Comparison of ENCODE assay signal across 8 cellular contexts in the genomic region with DNA sequence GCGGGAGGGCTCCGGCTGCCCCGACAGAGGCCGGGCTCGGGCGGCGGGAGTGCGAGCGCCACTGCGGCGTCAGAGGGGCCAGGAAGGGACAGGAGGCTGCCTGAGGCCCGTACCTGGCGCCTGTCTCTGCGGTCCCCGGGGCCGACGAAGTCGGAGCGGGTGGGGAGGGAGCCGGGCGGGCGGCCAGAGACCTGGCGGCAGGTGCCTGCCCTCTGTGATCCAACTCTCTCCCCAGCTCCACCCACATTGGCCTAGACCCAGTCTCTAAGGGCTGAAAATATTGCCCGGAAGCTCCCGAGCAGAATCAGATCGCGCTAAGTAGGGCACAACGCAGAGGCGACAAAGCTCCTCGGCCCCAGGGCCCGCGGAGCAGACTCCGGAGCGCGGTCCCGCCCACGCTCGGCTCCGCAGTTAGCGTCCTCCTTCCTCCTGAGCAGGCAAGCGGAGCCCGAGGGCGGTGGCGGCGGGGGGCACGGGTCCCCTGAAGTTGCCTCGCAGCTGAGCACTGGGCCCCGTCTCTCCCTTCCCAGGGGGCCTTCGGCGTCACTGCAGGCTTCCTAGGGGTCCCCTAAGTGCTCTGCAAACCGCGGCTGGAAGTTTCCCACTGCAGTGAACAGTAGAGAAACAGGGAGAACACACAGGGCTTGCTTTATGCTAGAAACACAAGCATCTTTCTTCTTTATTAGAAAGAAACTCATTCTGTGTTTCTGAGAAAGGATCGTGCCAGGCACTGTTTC. TPM values are rescaled to one million over a fixed set of nuclear protein-coding genes. Genes with fewer than 3 reads are reported as not detected.
DNase-seq lines count a peak whose midpoint lies in the region; ATAC-seq and TF ChIP-seq lines count a peak whose summit lies in the region.

A gene (plus strand): TSS at position 307 of the 737 bp plus-strand sequence. CDS start 906 bp downstream, outside the sequence.

- peak within 1 kb of the TSS; percentile 89 for H3K27ac ChIP-seq in DOHH2 (ENCODE audit: low read depth, low read length)
- peak within 1 kb of the TSS; percentile 81 to 98 (median 94) for H3K27ac ChIP-seq in heart left ventricle

- no peak for TF ChIP-seq POLR2A in heart left ventricle (IDR thresholded peaks at IDR 0.05)

- H3K36me3 Mint-ChIP-seq in IgD-negative memory B cell (peaks cover 2% of the 10 kb centered on the region), type B pancreatic cell (peaks cover 10% of the 10 kb centered on the region)
- peaks cover 25% of the 10 kb centered on the region for H3K36me3 Mint-ChIP-seq in activated naive CD8-positive, alpha-beta T cell treated with anti-CD3 and anti-CD28 coated beads, Interleukin-2, amount 50 U/mL, for 24 hours (ENCODE audit: low read depth)

- H3K4me1 Mint-ChIP-seq in IgD-negative memory B cell (peaks cover 16 to 22% (median 20%) of the 10 kb centered on the region in 3 donors), type B pancreatic cell (ENCODE audit: unreplicated experiment) (peaks cover 9% of the 10 kb centered on the region)
- peaks cover 31% of the 10 kb centered on the region for H3K4me1 Mint-ChIP-seq in activated naive CD8-positive, alpha-beta T cell treated with anti-CD3 and anti-CD28 coated beads, Interleukin-2, amount 50 U/mL, for 24 hours

- no peaks in the 10 kb centered on the region for H3K9me2 ChIP-seq in DOHH2 (replicated peaks; ENCODE audit: control insufficient read depth, low read length)

- intact Hi-C loops in heart left ventricle (cut with DNase I), result loop anchor here in 8 of 10 donors (1.0 to 2.0 kb wide), 4 partner anchors 28 to 32 kb away; a partner anchor contains a TSS
- intact Hi-C loops in posterior cingulate gyrus (cut with DNase I), result loop anchor here (1.0 to 2.0 kb wide), 2 partner anchors 28 to 32 kb away; a partner anchor contains a TSS

- peaks cover 35% of the 10 kb centered on the region for H3K4me1 ChIP-seq in DOHH2 (ENCODE audit: control insufficient read depth, low read length)
- H3K4me1 ChIP-seq in heart left ventricle, result peaks cover 3 to 39% (median 26%) of the 10 kb centered on the region in 12 donors

- H4K20me1 ChIP-seq in DOHH2 (ENCODE audit: control insufficient read depth, insufficient read depth, low read depth, low read length), result no peaks in the 10 kb centered on the region

- H3K9me3 ChIP-seq in DOHH2 (ENCODE audit: control insufficient read depth, insufficient read depth, low read length), result no peaks in the 10 kb centered on the region
- no peaks in the 10 kb centered on the region for H3K9me3 ChIP-seq in heart left ventricle

- WGBS in heart left ventricle, 4 donors, result 1 to 2% (median 1%) methylated on average over 26 to 53 of the region's 53 CpGs

- peak within 1 kb of the TSS; percentile 60 to 88 (median 82) for H3K27ac Mint-ChIP-seq in IgD-negative memory B cell
- peak within 1 kb of the TSS; percentile 91 for H3K27ac Mint-ChIP-seq in activated naive CD8-positive, alpha-beta T cell treated with anti-CD3 and anti-CD28 coated beads, Interleukin-2, amount 50 U/mL, for 24 hours
- peak within 1 kb of the TSS; percentile 92 for H3K27ac Mint-ChIP-seq in type B pancreatic cell

- H3K27me3 ChIP-seq in DOHH2 (ENCODE audit: control insufficient read depth, low read length) (no peaks in the 10 kb centered on the region), heart left ventricle (no peaks in the 10 kb centered on the region)

- peaks cover 42% of the 10 kb centered on the region for H3K36me3 ChIP-seq in DOHH2 (ENCODE audit: control insufficient read depth, low read length)
- H3K36me3 ChIP-seq in heart left ventricle, result peaks cover 0 to 36% (median 32%) of the 10 kb centered on the region in 9 donors

- ATAC-seq in GM21529 (IDR thresholded peaks at IDR 0.05; ENCODE audit: unreplicated experiment), result peak; percentile 64
- ATAC-seq in activated naive CD8-positive, alpha-beta T cell treated with anti-CD3 and anti-CD28 coated beads, Interleukin-2, amount 50 U/mL, for 24 hours, result peak; percentile 72
- ATAC-seq in heart left ventricle, result peak; percentile 6 to 66 (median 60)

- no peaks in the 10 kb centered on the region for H3K9me3 Mint-ChIP-seq in IgD-negative memory B cell
- no peaks in the 10 kb centered on the region for H3K9me3 Mint-ChIP-seq in activated naive CD8-positive, alpha-beta T cell treated with anti-CD3 and anti-CD28 coated beads, Interleukin-2, amount 50 U/mL, for 24 hours
- no peaks in the 10 kb centered on the region for H3K9me3 Mint-ChIP-seq in type B pancreatic cell

- H3K4me3 ChIP-seq in DOHH2 (ENCODE audit: low read length) (peak within 1 kb of the TSS; percentile 78), heart left ventricle (peak within 1 kb of the TSS; percentile 47 to 95 (median 84))

- H3K27me3 Mint-ChIP-seq in IgD-negative memory B cell, result no peaks in the 10 kb centered on the region
- H3K27me3 Mint-ChIP-seq in activated naive CD8-positive, alpha-beta T cell treated with anti-CD3 and anti-CD28 coated beads, Interleukin-2, amount 50 U/mL, for 24 hours, result no peaks in the 10 kb centered on the region
- no peaks in the 10 kb centered on the region for H3K27me3 Mint-ChIP-seq in type B pancreatic cell

- DNase-seq in SW480 (ENCODE audit: low spot score), result peak; percentile 74
- peak; percentile 85 for DNase-seq in activated naive CD8-positive, alpha-beta T cell treated with anti-CD3 and anti-CD28 coated beads, Interleukin-2, amount 50 U/mL, for 24 hours
- DNase-seq in heart left ventricle, result peak; percentile 65 to 86 (median 74)
- DNase-seq in posterior cingulate gyrus, result peak; percentile 41 to 95 (median 60)
- DNase-seq in type B pancreatic cell (ENCODE audit: extremely low spot score, unreplicated experiment), result peak; percentile 74

- H3F3A ChIP-seq in DOHH2 (ENCODE audit: control insufficient read depth, insufficient read depth), result no peaks in the 10 kb centered on the region

- TF ChIP-seq CTCF in DOHH2 (IDR thresholded peaks at IDR 0.05; ENCODE audit: low read depth, low read length, poor library complexity, severe bottlenecking), result no peak
- TF ChIP-seq CTCF in heart left ventricle (IDR thresholded peaks at IDR 0.05), result peak in 1 of 12 donors; percentile 8
- no peak for TF ChIP-seq CTCF in type B pancreatic cell (conservative IDR thresholded peaks at IDR 0.05)

- peak within 1 kb of the TSS; percentile 77 for H3K4me2 ChIP-seq in DOHH2 (ENCODE audit: low read length)

- H3K4me3 Mint-ChIP-seq in IgD-negative memory B cell (peak within 1 kb of the TSS; percentile 87 to 95 (median 91)), type B pancreatic cell (peak within 1 kb of the TSS; percentile 94)
- H3K4me3 Mint-ChIP-seq in activated naive CD8-positive, alpha-beta T cell treated with anti-CD3 and anti-CD28 coated beads, Interleukin-2, amount 50 U/mL, for 24 hours, result peak within 1 kb of the TSS; percentile 85

- H3K79me2 ChIP-seq in DOHH2 (ENCODE audit: control insufficient read depth, low read length), result peaks cover 28% of the 10 kb centered on the region

RNA-seq across cellular contexts. Expression of the gene that starts here (rescaled TPM):
- polyA plus RNA-seq in IgD-negative memory B cell (9.1 TPM), heart left ventricle (10 to 100 TPM; 38.7 to 42.3 TPM)
- total RNA-seq in heart left ventricle (100 to 1,000 TPM in 3 of 9 donors, 10 to 100 TPM in 6; 62.2 to 145 (median 89.0) TPM), type B pancreatic cell (ENCODE audit: low replicate concordance) (43.0 and 60.2 TPM in 2 replicates)

Comparison
In these comparisons a context has a peak if more than half of its experiments do, and no peak if none do; other contexts are left out.
1. Peak in every context shown above with its lines: DNase-seq, ATAC-seq, H3K4me3 ChIP-seq and H3K27ac ChIP-seq.